ENCODE assay signal across 8 cellular contexts in the genomic region with DNA sequence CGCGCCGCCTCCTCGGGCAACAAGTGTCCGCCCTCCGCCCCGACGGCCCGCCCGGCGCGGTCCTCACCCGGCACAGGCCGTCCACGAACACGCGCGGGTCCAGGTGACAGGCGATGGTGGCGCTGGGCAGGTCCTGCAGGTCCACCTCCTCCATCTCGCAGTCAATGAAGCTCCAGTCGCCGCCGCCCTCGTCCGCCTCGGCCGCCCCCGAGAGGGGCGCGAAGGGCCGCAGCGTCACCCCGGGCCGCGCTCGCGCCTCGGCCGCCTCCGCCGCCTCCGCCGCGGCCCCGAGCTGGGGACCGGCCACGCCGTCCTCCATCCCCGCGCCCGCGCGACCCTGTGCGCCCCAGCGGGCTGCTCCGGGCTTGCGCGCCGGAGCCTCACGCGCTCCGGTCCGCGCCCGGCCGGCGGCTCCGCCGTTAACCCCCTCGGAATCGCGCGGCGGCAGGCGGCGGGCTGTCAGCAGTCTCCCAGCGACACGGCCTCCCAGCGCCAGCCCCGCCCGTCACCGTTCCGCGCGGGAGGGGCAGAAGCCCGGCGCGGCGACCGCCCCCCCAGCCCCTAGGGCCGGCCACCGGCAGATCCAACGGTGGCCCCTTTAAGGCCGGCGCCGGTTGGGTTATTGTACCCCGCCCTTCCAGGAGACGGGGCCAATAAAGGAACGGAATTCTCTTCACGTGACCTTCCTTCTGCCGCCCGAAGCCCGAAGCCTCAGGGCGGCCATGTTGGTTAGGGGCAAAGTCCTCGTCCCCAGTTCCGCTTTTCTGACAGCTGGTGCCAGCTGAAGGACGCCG. TPM values are rescaled to one million over a fixed set of nuclear protein-coding genes. Genes with fewer than 3 reads are reported as not detected.
DNase-seq lines count a peak whose midpoint lies in the region; ATAC-seq and TF ChIP-seq lines count a peak whose summit lies in the region.

A gene (minus strand): TSS at position 421 of the 794 bp plus-strand sequence. CDS start 102 bp downstream, at position 319.

- ATAC-seq in GM19324 (IDR thresholded peaks at IDR 0.05; ENCODE audit: low FRiP score, unreplicated experiment) (peak; percentile 98), HG03460 (IDR thresholded peaks at IDR 0.05; ENCODE audit: unreplicated experiment) (peak; percentile 95)

- peaks cover 18% of the 10 kb centered on the region for H3K27me3 Mint-ChIP-seq in activated CD4-positive, alpha-beta T cell treated with anti-CD3 and anti-CD28 coated beads, Interleukin-2, amount 10 ng/mL, durations not matched to agents 7 days and 5 days

- H3K27ac ChIP-seq in BLaER1 (peak within 1 kb of the TSS; percentile 78), coronary artery (peak within 1 kb of the TSS; percentile 87 to 89), layer of hippocampus (ENCODE audit: low read depth, low read length) (peak within 1 kb of the TSS; percentile 87)

- H3K4me3 Mint-ChIP-seq in activated CD4-positive, alpha-beta T cell treated with anti-CD3 and anti-CD28 coated beads, Interleukin-2, amount 10 ng/mL, durations not matched to agents 7 days and 5 days, result peak within 1 kb of the TSS; percentile 88

- H3K27ac Mint-ChIP-seq in activated CD4-positive, alpha-beta T cell treated with anti-CD3 and anti-CD28 coated beads, Interleukin-2, amount 10 ng/mL, durations not matched to agents 7 days and 5 days, result peak within 1 kb of the TSS; percentile 90

- peaks cover 26% of the 10 kb centered on the region for H3K4me1 Mint-ChIP-seq in activated CD4-positive, alpha-beta T cell treated with anti-CD3 and anti-CD28 coated beads, Interleukin-2, amount 10 ng/mL, durations not matched to agents 7 days and 5 days

- CTCF ChIA-PET in activated CD4-positive, alpha-beta T cell treated with anti-CD3 and anti-CD28 coated beads, Interleukin-2, amount 10 ng/mL, durations not matched to agents 7 days and 5 days (lab: Charles Lee), result interaction anchor here (0.7 to 2.1 kb wide), 5 partner anchors 10 to 1478 kb away, joined by 3 to 7 read pairs (median 4); no protein-coding TSS in a partner anchor

- H3K36me3 Mint-ChIP-seq in activated CD4-positive, alpha-beta T cell treated with anti-CD3 and anti-CD28 coated beads, Interleukin-2, amount 10 ng/mL, durations not matched to agents 7 days and 5 days (ENCODE audit: low read depth), result no peaks in the 10 kb centered on the region

- peaks cover 78% of the 10 kb centered on the region for H3K4me1 ChIP-seq in BLaER1

- no peak for TF ChIP-seq CTCF in coronary artery (IDR thresholded peaks at IDR 0.05)

- peaks cover 41% of the 10 kb centered on the region for H4K20me1 ChIP-seq in BLaER1

- POLR2A ChIA-PET in activated CD4-positive, alpha-beta T cell treated with anti-CD3 and anti-CD28 coated beads, Interleukin-2, amount 10 ng/mL, durations not matched to agents 7 days and 5 days (lab: Charles Lee), result interaction anchor here (0.5 kb wide), 1 partner anchor 727 kb away, joined by 3 read pairs; no protein-coding TSS in a partner anchor

- H3K4me3 ChIP-seq in BLaER1 (peak within 1 kb of the TSS; percentile 96), coronary artery (peak within 1 kb of the TSS; percentile 94)

- peak within 1 kb of the TSS; percentile 86 for H3K9ac ChIP-seq in BLaER1

- no peaks in the 10 kb centered on the region for H3K9me3 ChIP-seq in BLaER1

- peak; percentile 95 for DNase-seq in NCI-H524 treated with DMSO at 0.1 percent for 48 hours (lab: John Stamatoyannopoulos, UW)
- peak; percentile 90 for DNase-seq in activated CD4-positive, alpha-beta T cell treated with anti-CD3 and anti-CD28 coated beads, Interleukin-2, amount 10 ng/mL, durations not matched to agents 7 days and 5 days
- DNase-seq in coronary artery (ENCODE audit: low spot score), result peak; percentile 93
- DNase-seq in stimulated activated CD4-positive, alpha-beta T cell treated with anti-CD3 and anti-CD28 coated beads, Interleukin-1b, Interleukin-23, amount 100 ng/mL, for 24 hours (ENCODE audit: low read depth in 4 of 4, low spot score in 1 of 4), result peak; percentile 54 to 81 (median 69)

- peaks cover 23% of the 10 kb centered on the region for H3K27me3 ChIP-seq in BLaER1
- no peaks in the 10 kb centered on the region for H3K27me3 ChIP-seq in layer of hippocampus (ENCODE audit: control insufficient read depth, insufficient read depth, low read length)

- H3K4me2 ChIP-seq in BLaER1, result peak within 1 kb of the TSS; percentile 90

- no peaks in the 10 kb centered on the region for H3K9me3 Mint-ChIP-seq in activated CD4-positive, alpha-beta T cell treated with anti-CD3 and anti-CD28 coated beads, Interleukin-2, amount 10 ng/mL, durations not matched to agents 7 days and 5 days

- H3K36me3 ChIP-seq in BLaER1, result no peaks in the 10 kb centered on the region

RNA-seq across cellular contexts. Expression of the gene that starts here (rescaled TPM):
- total RNA-seq in activated CD4-positive, alpha-beta T cell treated with anti-CD3 and anti-CD28 coated beads, Interleukin-2, amount 10 ng/mL, durations not matched to agents 7 days and 5 days, result 1 to 10 TPM; 8.0 to 8.2 TPM

Comparison
In these comparisons a context has a peak if more than half of its experiments do, and no peak if none do; other contexts are left out.
1. Peak in every context shown above with its lines: DNase-seq, ATAC-seq, H3K4me3 ChIP-seq and H3K27ac ChIP-seq.